In genomic region chr14:22477569-22478194, GRCh38 we compare ENCODE assay signal across 18 cellular contexts.
A peak's percentile ranks its signal among the peaks of the same experiment; 100 is the strongest.
DNase-seq lines count a peak whose midpoint lies in the region; ATAC-seq, FAIRE-seq and TF ChIP-seq lines count a peak whose summit lies in the region.
"Had no signal": no experiment of that assay in that cellular context is flagged by ENCODE, and none has a peak within 500 bp of the region (broad histone marks: within the 10 kb centered on the region; RNA-seq: fewer than 3 reads in every experiment).

No MANE protein-coding gene starts in this region.

- intact Hi-C loops in activated CD4-positive, alpha-beta T cell treated with anti-CD3 and anti-CD28 coated beads, Interleukin-2, amount 10 ng/mL, durations not matched to agents 24 days and 14 days (cut with micrococcal nuclease), result loop anchor here (5.0 kb wide), 1 partner anchor 160 kb away; no protein-coding TSS in a partner anchor
- intact Hi-C loops in activated T-helper 1 cell treated with anti-CD3 and anti-CD28 coated beads, Interleukin-12 subunit alpha, Interleukin-12 subunit beta, Interleukin-2, Interleukin-4 antibody, amounts not matched to agents 30 ng/mL and 10 ng/mL and 1 ng/mL, durations not matched to agents 14 hours and 24 hours and 36 hours (cut with micrococcal nuclease), result loop anchor here (5.0 kb wide), 1 partner anchor 90 kb away; no protein-coding TSS in a partner anchor

- H3K9me3 ChIP-seq in neural progenitor cell (ENCODE audit: low read depth), result no peaks in the 10 kb centered on the region
- H3K9me3 ChIP-seq: prostate gland, upper lobe of left lung had no signal

- TF ChIP-seq POLR2A in erythroblast (IDR thresholded peaks at IDR 0.05; ENCODE audit: low read length), result no peak

- H3K4me1 ChIP-seq in neural progenitor cell, result peaks cover 53% of the 10 kb centered on the region
- H3K4me1 ChIP-seq: prostate gland had no signal

- H3K9ac ChIP-seq in neural progenitor cell, result no peak overlapping the region
- H3K9ac ChIP-seq: GM23248 had no signal

- no peaks in the 10 kb centered on the region for H3K27me3 Mint-ChIP-seq in activated CD4-positive, alpha-beta T cell treated with anti-CD3 and anti-CD28 coated beads, Interleukin-2, amount 10 ng/mL, durations not matched to agents 24 days and 14 days
- no peaks in the 10 kb centered on the region for H3K27me3 Mint-ChIP-seq in activated T-helper 1 cell treated with anti-CD3 and anti-CD28 coated beads, Interleukin-12 subunit alpha, Interleukin-12 subunit beta, Interleukin-2, Interleukin-4 antibody, amounts not matched to agents 30 ng/mL and 10 ng/mL and 1 ng/mL, durations not matched to agents 14 hours and 24 hours and 36 hours (ENCODE audit: insufficient read depth)
- H3K27me3 Mint-ChIP-seq in neural progenitor cell (ENCODE audit: insufficient read depth, low read depth), result peaks cover 13% of the 10 kb centered on the region

- no peak overlapping the region for H3K4me3 ChIP-seq in neural progenitor cell
- H3K4me3 ChIP-seq: GM23248, prostate gland, upper lobe of left lung had no signal

- H2AFZ ChIP-seq in neural progenitor cell (replicated peaks), result no peak overlapping the region
- H2AFZ ChIP-seq: GM23248 had no signal

- peaks cover 8% of the 10 kb centered on the region for H3F3A ChIP-seq in neural progenitor cell (ENCODE audit: low read depth)

- FAIRE-seq in GM19239 (lab: Jason Lieb, UNC), result peak; percentile 88
- FAIRE-seq: A204.1 had no signal

- H3K36me3 ChIP-seq in neural progenitor cell, result no peaks in the 10 kb centered on the region
- H3K36me3 ChIP-seq: prostate gland, upper lobe of left lung had no signal

- ATAC-seq in HG02973 (IDR thresholded peaks at IDR 0.05; ENCODE audit: unreplicated experiment), result no peak

- H3K27ac Mint-ChIP-seq in activated CD4-positive, alpha-beta T cell treated with anti-CD3 and anti-CD28 coated beads, Interleukin-2, amount 10 ng/mL, durations not matched to agents 24 days and 14 days, result peak overlapping the region; percentile 70
- peak overlapping the region; percentile 48 for H3K27ac Mint-ChIP-seq in activated T-helper 1 cell treated with anti-CD3 and anti-CD28 coated beads, Interleukin-12 subunit alpha, Interleukin-12 subunit beta, Interleukin-2, Interleukin-4 antibody, amounts not matched to agents 30 ng/mL and 10 ng/mL and 1 ng/mL, durations not matched to agents 14 hours and 24 hours and 36 hours
- H3K27ac Mint-ChIP-seq in neural progenitor cell, result peak overlapping the region; percentile 10

- no peaks in the 10 kb centered on the region for H3K79me2 ChIP-seq in neural progenitor cell (ENCODE audit: low read depth)

- DNase-seq in activated CD4-positive, alpha-beta T cell treated with anti-CD3 and anti-CD28 coated beads, Interleukin-2, amount 10 ng/mL, durations not matched to agents 24 days and 14 days, result no peak
- no peak for DNase-seq in activated CD4-positive, alpha-beta T cell treated with anti-CD3 and anti-CD28 coated beads for 48 hours
- DNase-seq in GM19239 (ENCODE audit: insufficient read length, low spot score) (no peak), neural progenitor cell (ENCODE audit: low spot score) (no peak), erythroblast (lab: John Stamatoyannopoulos, UW) (no peak), NCI-H2171 (lab: John Stamatoyannopoulos, UW) (no peak)
- DNase-seq in activated T-helper 1 cell treated with anti-CD3 and anti-CD28 coated beads, Interleukin-12 subunit alpha, Interleukin-12 subunit beta, Interleukin-2, Interleukin-4 antibody, amounts not matched to agents 30 ng/mL and 10 ng/mL and 1 ng/mL, durations not matched to agents 14 hours and 24 hours and 36 hours (ENCODE audit: low spot score), result no peak
- DNase-seq: activated CD4-positive, alpha-beta T cell treated with anti-CD3 and anti-CD28 coated beads for 4 hours; activated effector memory CD4-positive, alpha-beta T cell treated with Interleukin-2 at 50 U/mL for 16 hours; GM23248; left ventricle myocardium superior; NCI-H187 treated with DMSO at 0.1 percent for 48 hours; NCI-H510A; T1000; upper lobe of left lung had no signal

- peaks cover 12% of the 10 kb centered on the region for H3K36me3 Mint-ChIP-seq in activated CD4-positive, alpha-beta T cell treated with anti-CD3 and anti-CD28 coated beads, Interleukin-2, amount 10 ng/mL, durations not matched to agents 24 days and 14 days (ENCODE audit: low read depth)
- peaks cover 2% of the 10 kb centered on the region for H3K36me3 Mint-ChIP-seq in activated T-helper 1 cell treated with anti-CD3 and anti-CD28 coated beads, Interleukin-12 subunit alpha, Interleukin-12 subunit beta, Interleukin-2, Interleukin-4 antibody, amounts not matched to agents 30 ng/mL and 10 ng/mL and 1 ng/mL, durations not matched to agents 14 hours and 24 hours and 36 hours (ENCODE audit: low read depth)
- H3K36me3 Mint-ChIP-seq in neural progenitor cell, result no peaks in the 10 kb centered on the region

- no peaks in the 10 kb centered on the region for H4K20me1 ChIP-seq in neural progenitor cell (ENCODE audit: low read depth)

- no peaks in the 10 kb centered on the region for H3K4me1 Mint-ChIP-seq in activated CD4-positive, alpha-beta T cell treated with anti-CD3 and anti-CD28 coated beads, Interleukin-2, amount 10 ng/mL, durations not matched to agents 24 days and 14 days
- no peaks in the 10 kb centered on the region for H3K4me1 Mint-ChIP-seq in activated T-helper 1 cell treated with anti-CD3 and anti-CD28 coated beads, Interleukin-12 subunit alpha, Interleukin-12 subunit beta, Interleukin-2, Interleukin-4 antibody, amounts not matched to agents 30 ng/mL and 10 ng/mL and 1 ng/mL, durations not matched to agents 14 hours and 24 hours and 36 hours (ENCODE audit: low read depth)
- peaks cover 81% of the 10 kb centered on the region for H3K4me1 Mint-ChIP-seq in neural progenitor cell

- H3K4me3 Mint-ChIP-seq in activated CD4-positive, alpha-beta T cell treated with anti-CD3 and anti-CD28 coated beads, Interleukin-2, amount 10 ng/mL, durations not matched to agents 24 days and 14 days, result peak overlapping the region; percentile 48
- H3K4me3 Mint-ChIP-seq in activated T-helper 1 cell treated with anti-CD3 and anti-CD28 coated beads, Interleukin-12 subunit alpha, Interleukin-12 subunit beta, Interleukin-2, Interleukin-4 antibody, amounts not matched to agents 30 ng/mL and 10 ng/mL and 1 ng/mL, durations not matched to agents 14 hours and 24 hours and 36 hours, result peak overlapping the region; percentile 66
- no peak overlapping the region for H3K4me3 Mint-ChIP-seq in neural progenitor cell

- H3K27ac ChIP-seq in neural progenitor cell, result no peak overlapping the region
- H3K27ac ChIP-seq: GM23248, prostate gland, upper lobe of left lung had no signal

- H3K27me3 ChIP-seq in neural progenitor cell, result no peaks in the 10 kb centered on the region
- H3K27me3 ChIP-seq: upper lobe of left lung had no signal

- no peak for TF ChIP-seq CTCF in neural progenitor cell (IDR thresholded peaks at IDR 0.05)

- H3K4me2 ChIP-seq in neural progenitor cell, result peak overlapping the region; percentile 43

- H3K9me3 Mint-ChIP-seq in activated CD4-positive, alpha-beta T cell treated with anti-CD3 and anti-CD28 coated beads, Interleukin-2, amount 10 ng/mL, durations not matched to agents 24 days and 14 days, result no peaks in the 10 kb centered on the region
- H3K9me3 Mint-ChIP-seq in activated T-helper 1 cell treated with anti-CD3 and anti-CD28 coated beads, Interleukin-12 subunit alpha, Interleukin-12 subunit beta, Interleukin-2, Interleukin-4 antibody, amounts not matched to agents 30 ng/mL and 10 ng/mL and 1 ng/mL, durations not matched to agents 14 hours and 24 hours and 36 hours, result no peaks in the 10 kb centered on the region
- H3K9me3 Mint-ChIP-seq in neural progenitor cell, result no peaks in the 10 kb centered on the region

Comparison
In these comparisons a context has a peak if more than half of its experiments do, and no peak if none do; other contexts are left out.
1. H3K27ac Mint-ChIP-seq: peak in every context shown above with its lines; median percentile 70 in activated CD4-positive, alpha-beta T cell treated with anti-CD3 and anti-CD28 coated beads, Interleukin-2, amount 10 ng/mL, durations not matched to agents 24 days and 14 days; 48 in activated T-helper 1 cell treated with anti-CD3 and anti-CD28 coated beads, Interleukin-12 subunit alpha, Interleukin-12 subunit beta, Interleukin-2, Interleukin-4 antibody, amounts not matched to agents 30 ng/mL and 10 ng/mL and 1 ng/mL, durations not matched to agents 14 hours and 24 hours and 36 hours; 10 in neural progenitor cell.